Comparison of ENCODE assay signal across 8 cellular contexts in the genomic region with DNA sequence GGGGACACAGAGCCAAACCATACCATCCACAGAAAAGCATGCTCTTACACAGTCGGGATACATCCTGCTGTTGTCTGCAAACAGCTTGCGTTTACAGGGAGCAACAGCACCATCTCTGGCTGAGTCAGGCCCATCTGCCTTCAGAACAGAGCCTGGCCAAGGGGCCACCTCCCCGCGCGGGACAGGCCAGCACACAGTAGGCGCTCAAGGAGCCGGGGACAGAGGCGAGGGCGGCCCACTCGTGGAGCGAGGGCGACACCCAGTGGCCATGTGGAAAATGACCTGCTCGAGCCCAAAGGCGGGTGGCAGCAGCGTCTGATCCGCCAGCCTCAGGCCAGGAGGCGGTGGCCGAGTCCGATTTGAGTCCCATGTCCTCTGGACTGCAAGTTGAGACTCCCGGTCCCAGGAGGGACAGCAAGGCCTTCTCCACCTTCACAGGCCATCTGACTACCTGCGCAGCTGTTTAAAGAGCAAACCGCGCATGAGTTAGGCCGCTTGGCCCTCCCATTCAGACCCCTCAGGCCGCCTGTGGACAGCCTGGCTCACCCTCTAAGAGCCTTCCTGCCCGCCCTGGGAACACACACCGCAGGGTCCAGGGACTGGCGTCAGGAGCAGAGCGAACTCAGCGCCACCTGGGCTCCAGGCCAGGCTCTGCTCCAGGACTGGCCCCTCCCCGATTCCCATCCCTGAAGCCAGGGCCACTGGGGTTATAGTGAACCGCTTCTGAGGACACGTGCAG. TPM values are rescaled to one million over a fixed set of nuclear protein-coding genes. Genes with fewer than 3 reads are reported as not detected.
DNase-seq lines count a peak whose midpoint lies in the region; ATAC-seq, FAIRE-seq and TF ChIP-seq lines count a peak whose summit lies in the region.

No MANE protein-coding gene starts in this region.

- CTCF ChIA-PET in A549 (lab: Yijun Ruan, JAX), result interaction anchor here (0.6 to 5.8 kb wide), 60 partner anchors 10 to 1476 kb away, joined by 3 to 61 read pairs (median 4); a partner anchor contains a TSS

- H3K9me3 ChIP-seq in A549, result no peaks in the 10 kb centered on the region

- peak; percentile 99 to 100 for TF ChIP-seq RAD21 in A549 (conservative IDR thresholded peaks at IDR 0.05 in 1 of 2, IDR thresholded peaks at IDR 0.05 in 1 of 2)

- TF ChIP-seq EP300 in A549 (IDR thresholded peaks at IDR 0.05), result no peak

- TF ChIP-seq CTCF in A549 (IDR thresholded peaks at IDR 0.05), result peak; percentile 99

- H3K4me2 ChIP-seq in A549, result peak overlapping the region; percentile 79

- POLR2A ChIA-PET in A549 (lab: Yijun Ruan, JAX), result interaction anchor here (1.4 kb wide), 1 partner anchor 516 kb away, joined by 3 read pairs; no protein-coding TSS in a partner anchor

- no peak for FAIRE-seq in A549 (lab: Jason Lieb, UNC)
- no peak for FAIRE-seq in GM18507 (lab: Jason Lieb, UNC)

- H3K27ac ChIP-seq in A549, result peak overlapping the region; percentile 69 to 77

- no peak for TF ChIP-seq POLR2A in A549 (IDR thresholded peaks at IDR 0.05; ENCODE audit: low read length)

- H3K4me3 ChIP-seq in A549, result no peak overlapping the region

- peaks cover 17% of the 10 kb centered on the region for H3K4me1 ChIP-seq in A549

- DNase-seq in A549 (ENCODE audit: low read depth in 1 of 2, low spot score in 1 of 2) (peak; percentile 70 to 72), GM18507 (ENCODE audit: extremely low spot score, insufficient read length, low read depth) (peak; percentile 63), NCI-H774 (lab: John Stamatoyannopoulos, UW) (peak; percentile 5), epidermal melanocyte (ENCODE audit: insufficient read length, low spot score) (peak; percentile 38), middle frontal gyrus (ENCODE audit: extremely low spot score, low spot score) (peak; percentile 17)
- peak; percentile 72 for DNase-seq in activated CD8-positive, alpha-beta memory T cell treated with anti-CD3 and anti-CD28 coated beads, Interleukin-2, amount 50 U/mL, for 4 hours
- peak; percentile 24 to 45 for DNase-seq in stimulated activated CD8-positive, alpha-beta memory T cell treated with anti-CD3 and anti-CD28 coated beads, Interleukin-4, amount 100 ng/mL, for 1 hour (ENCODE audit: low read depth in 2 of 2, low spot score in 1 of 2)

- WGBS in A549 (ENCODE audit: missing lambda C conversion rate), result 30% methylated on average over 30 of the region's 33 CpGs

- ATAC-seq in A549 (peak; percentile 87 to 93), HG02943 (IDR thresholded peaks at IDR 0.05; ENCODE audit: low read depth, unreplicated experiment) (peak; percentile 52)

TF ChIP-seq in A549, 52 proteins besides CTCF, POLR2A, EP300 and RAD21:
- TF ChIP-seq HDAC2 (IDR thresholded peaks at IDR 0.05) (no peak), CHD4 (IDR thresholded peaks at IDR 0.05; ENCODE audit: borderline replicate concordance) (peak; percentile 63; the same call in 1 of the 2 replicates), CBX2 (IDR thresholded peaks at IDR 0.05; ENCODE audit: borderline replicate concordance, low read depth) (no peak), NFE2L2 (conservative IDR thresholded peaks at IDR 0.05; ENCODE audit: low read length) (no peak), SMC3 (IDR thresholded peaks at IDR 0.05) (peak; percentile 100)
- TF ChIP-seq, protein P1, sequence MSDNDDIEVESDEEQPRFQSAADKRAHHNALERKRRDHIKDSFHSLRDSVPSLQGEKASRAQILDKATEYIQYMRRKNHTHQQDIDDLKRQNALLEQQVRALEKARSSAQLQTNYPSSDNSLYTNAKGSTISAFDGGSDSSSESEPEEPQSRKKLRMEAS (IDR thresholded peaks at IDR 0.05), result peak; percentile 58; the same call in 1 of the 2 replicates

RNA-seq across cellular contexts. Expression of a gene that starts 38.3 kb away (rescaled TPM):
- polyA plus RNA-seq in A549 (2011; rRNA removed) (23.4 and 37.1 TPM in 2 replicates), A549 (2017; fragmentation: RNase III; extraction: RNeasy Plus Mini Kit Qiagen cat#74134 plus additional on column Dnase treatment) (19.6 to 22.4 TPM (median 21.4 TPM) in 3 replicates)
- polyA plus RNA-seq in A549 (2012; cell fraction: cytosol; rRNA removed), result 15.4 and 16.8 TPM in 2 replicates
- 12.8 and 13.5 TPM in 2 replicates for polyA plus RNA-seq in A549 (2012; cell fraction: nucleus; rRNA removed)
- 9.1 and 10.7 TPM in 2 replicates for polyA minus RNA-seq in A549 (2011; rRNA and poly(A)+ RNA removed)

Comparison
In these comparisons a context has a peak if more than half of its experiments do, and no peak if none do; other contexts are left out.
1. DNase-seq: peak in every context shown above with its lines; median percentile 72 in activated CD8-positive, alpha-beta memory T cell treated with anti-CD3 and anti-CD28 coated beads, Interleukin-2, amount 50 U/mL, for 4 hours; 71 in A549; 63 in GM18507; 38 in epidermal melanocyte; 34 in stimulated activated CD8-positive, alpha-beta memory T cell treated with anti-CD3 and anti-CD28 coated beads, Interleukin-4, amount 100 ng/mL, for 1 hour; 17 in middle frontal gyrus; 5 in NCI-H774.